Comparison of ENCODE assay signal across 9 cellular contexts in the genomic region with DNA sequence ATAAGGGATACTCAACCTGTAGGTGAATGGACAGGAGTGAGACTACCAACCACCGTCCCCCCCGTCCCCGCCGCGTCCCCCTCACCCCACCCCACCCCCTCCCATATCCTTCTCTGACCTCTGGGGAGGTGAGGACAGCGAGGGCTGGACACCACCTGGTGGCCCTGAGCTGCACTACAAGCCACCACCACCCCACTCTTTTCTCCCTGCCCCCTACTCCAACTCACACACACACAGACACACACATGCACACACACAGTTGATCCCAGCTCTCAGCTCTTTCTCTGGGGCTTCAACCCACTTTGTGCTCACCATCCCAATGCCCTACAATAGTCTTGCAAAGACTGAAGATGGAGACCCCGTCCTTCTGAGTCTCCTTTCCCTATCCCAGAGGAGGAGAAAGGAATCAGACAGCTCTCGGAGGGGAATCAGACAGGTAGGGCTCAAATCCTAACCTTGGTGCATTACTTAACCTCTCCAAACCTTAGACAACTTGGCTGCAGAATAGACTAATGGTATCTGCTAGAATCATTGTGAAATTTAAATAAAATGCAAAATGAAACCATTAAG.
DNase-seq lines count a peak whose midpoint lies in the region; ATAC-seq and TF ChIP-seq lines count a peak whose summit lies in the region.
"Had no signal": no experiment of that assay in that cellular context is flagged by ENCODE, and none has a peak within 500 bp of the region (broad histone marks: within the 10 kb centered on the region; RNA-seq: fewer than 3 reads in every experiment).

No MANE protein-coding gene starts in this region.

- intact Hi-C loops in IMR-90 (cut with micrococcal nuclease) (loop anchor here (1.0 kb wide), 1 partner anchor 102 kb away; no protein-coding TSS in a partner anchor), sciatic nerve (cut with DNase I) (no loop called here)

- no peak overlapping the region for H3K9ac ChIP-seq in IMR-90 (ENCODE audit: low read depth, low read length)
- H3K9ac ChIP-seq: BLaER1 had no signal

- no peak overlapping the region for H3K4me3 Mint-ChIP-seq in glutamatergic neuron (ENCODE audit: unreplicated experiment)

- no peak overlapping the region for H2BK5ac ChIP-seq in IMR-90 (ENCODE audit: low read depth, low read length, poor library complexity, severe bottlenecking)

- no peak overlapping the region for H4K91ac ChIP-seq in IMR-90 (ENCODE audit: insufficient read depth, low read depth, low read length)

- no peak overlapping the region for H2BK120ac ChIP-seq in IMR-90 (ENCODE audit: low read depth, low read length)

- H2AK9ac ChIP-seq in IMR-90 (replicated peaks; ENCODE audit: low read depth, low read length, poor library complexity): no peak overlapping the region

- H3K9me3 Mint-ChIP-seq in glutamatergic neuron (ENCODE audit: unreplicated experiment): peaks cover 2% of the 10 kb centered on the region

- peaks cover 24% of the 10 kb centered on the region for H3K27me3 ChIP-seq in IMR-90 (ENCODE audit: control insufficient read depth, insufficient read depth, low read length)
- H3K27me3 ChIP-seq: BLaER1 had no signal

- no peaks in the 10 kb centered on the region for H3K36me3 ChIP-seq in IMR-90 (ENCODE audit: control insufficient read depth, insufficient read depth, low read length)
- H3K36me3 ChIP-seq: BLaER1 had no signal

- H3K27ac Mint-ChIP-seq in glutamatergic neuron (ENCODE audit: unreplicated experiment): no peak overlapping the region

- no peak overlapping the region for H3K14ac ChIP-seq in IMR-90 (replicated peaks; ENCODE audit: low read depth, low read length)

- no peak overlapping the region for H3K23ac ChIP-seq in IMR-90 (ENCODE audit: low read depth, low read length)

- H3K56ac ChIP-seq in IMR-90 (ENCODE audit: extremely low read depth, insufficient read depth, low read length): no peak overlapping the region

- no peak overlapping the region for H2BK15ac ChIP-seq in IMR-90 (ENCODE audit: low read depth, low read length)

- TF ChIP-seq RAD21 in IMR-90 (IDR thresholded peaks at IDR 0.05; ENCODE audit: low read length): peak; percentile 58

- peak; percentile 50 for DNase-seq in NCI-H1092 treated with DMSO at 0.1 percent for 48 hours (lab: John Stamatoyannopoulos, UW)
- DNase-seq in NCI-H1092 (lab: John Stamatoyannopoulos, UW): no peak
- peak; percentile 11 for DNase-seq in IMR-90
- peak; percentile 73 for DNase-seq in glutamatergic neuron
- peak; percentile 54 for DNase-seq in sciatic nerve (ENCODE audit: low spot score)

- CTCF ChIA-PET in IMR-90 (lab: Yijun Ruan, JAX): interaction anchor here (0.7 to 1.8 kb wide), 2 partner anchors 27 to 95 kb away, joined by 4 to 8 read pairs; no protein-coding TSS in a partner anchor

- dilution Hi-C loops in IMR-90 (cut with HindIII; ENCODE audit: low sequenced_read_pairs, unreplicated experiment): no loop called here

- H3K27ac ChIP-seq in IMR-90 (ENCODE audit: insufficient read depth, low read length): no peak overlapping the region
- H3K27ac ChIP-seq: BLaER1 had no signal

- no peak overlapping the region for H3K4me3 ChIP-seq in IMR-90 (ENCODE audit: insufficient read depth, low read depth, low read length)
- no peak overlapping the region for H3K4me3 ChIP-seq in WI38 (ENCODE audit: low read depth, low read length)
- H3K4me3 ChIP-seq: BLaER1 had no signal

- TF ChIP-seq POLR2A in IMR-90 (IDR thresholded peaks at IDR 0.05; ENCODE audit: low read depth, low read length): no peak

- H4K20me1 ChIP-seq in IMR-90 (ENCODE audit: insufficient read depth, low read length): no peaks in the 10 kb centered on the region
- H4K20me1 ChIP-seq: BLaER1 had no signal

- peak overlapping the region; percentile 41 for H2AFZ ChIP-seq in IMR-90 (replicated peaks; ENCODE audit: low read length, poor library complexity)

- peaks cover 14% of the 10 kb centered on the region for H3K4me1 Mint-ChIP-seq in glutamatergic neuron (ENCODE audit: low read depth, unreplicated experiment)

- no peak overlapping the region for H2BK20ac ChIP-seq in IMR-90 (ENCODE audit: low read depth, low read length)

- TF ChIP-seq CTCF in IMR-90 (conservative IDR thresholded peaks at IDR 0.05; ENCODE audit: low read depth, low read length): peak; percentile 54
- TF ChIP-seq CTCF in WI38 (IDR thresholded peaks at IDR 0.05; ENCODE audit: low read depth, low read length): peak; percentile 46; the same call in 1 of the 2 replicates
- TF ChIP-seq CTCF in glutamatergic neuron (IDR thresholded peaks at IDR 0.05; ENCODE audit: partially characterized antibody, unreplicated experiment): peak; percentile 52

- H3K9me3 ChIP-seq in IMR-90 (ENCODE audit: control insufficient read depth, insufficient read depth, low read length): no peaks in the 10 kb centered on the region
- H3K9me3 ChIP-seq: BLaER1 had no signal

- H3K4me1 ChIP-seq in IMR-90 (ENCODE audit: control insufficient read depth, insufficient read depth, low read length): 0 out of 2 replicates have a peak, but pooled peaks cover 1% of the 10 kb centered on the region

- no peak overlapping the region for H3K18ac ChIP-seq in IMR-90 (ENCODE audit: low read depth, low read length)

- H3K27me3 Mint-ChIP-seq in glutamatergic neuron (ENCODE audit: unreplicated experiment): peaks cover 6% of the 10 kb centered on the region

- H3K36me3 Mint-ChIP-seq in glutamatergic neuron (ENCODE audit: unreplicated experiment): no peaks in the 10 kb centered on the region

- H3K4ac ChIP-seq in IMR-90 (ENCODE audit: low read depth, low read length): no peak overlapping the region

- no peaks in the 10 kb centered on the region for H3K79me1 ChIP-seq in IMR-90 (ENCODE audit: low read depth in 1 of 2, low read length in 2 of 2)

- H4K8ac ChIP-seq in IMR-90 (ENCODE audit: low read depth in 2 of 2, low read length in 2 of 2): no peak overlapping the region

- in situ Hi-C loops in IMR-90 (cut with MboI; ENCODE audit: low sequenced_read_pairs): no loop called here

- POLR2A ChIA-PET in IMR-90 (lab: Charles Lee; ENCODE audit: unreplicated experiment): no interaction called here

- H4K5ac ChIP-seq in IMR-90 (ENCODE audit: low read depth, low read length): no peak overlapping the region

- no TSS peak for BruUV-seq in IMR-90 (replicated peaks; lab: Mats Ljungman, UMichigan)

- H2AK5ac ChIP-seq in IMR-90 (ENCODE audit: low read depth, low read length): no peak overlapping the region

- 0% methylated on average over 1 of the region's 8 CpGs; no CpG with 5 or more reads in 1 of the 2 experiments for WGBS in IMR-90 (ENCODE audit: extremely low coverage in 2 of 2, insufficient read length in 1 of 2), 2 experiments

- H3K4me2 ChIP-seq in IMR-90 (ENCODE audit: low read depth, low read length): no peak overlapping the region
- H3K4me2 ChIP-seq: BLaER1 had no signal

- ATAC-seq in IMR-90 (ENCODE audit: low read depth) (peak; percentile 88), sciatic nerve (peak; percentile 68), HG02763 (IDR thresholded peaks at IDR 0.05; ENCODE audit: unreplicated experiment) (no peak), GM18870 (IDR thresholded peaks at IDR 0.05; ENCODE audit: unreplicated experiment) (no peak)

- peaks cover 4% of the 10 kb centered on the region; the same call in 1 of the 2 replicates for H3K9me1 ChIP-seq in IMR-90 (ENCODE audit: insufficient read depth, low read length)

TF ChIP-seq in IMR-90, 13 proteins besides CTCF, POLR2A, EP300 and RAD21:
- TF ChIP-seq RFX5 (IDR thresholded peaks at IDR 0.05; ENCODE audit: low read depth, low read length) (no peak), MAFK (IDR thresholded peaks at IDR 0.05; ENCODE audit: low read depth, low read length) (no peak), RCOR1 (IDR thresholded peaks at IDR 0.05; ENCODE audit: insufficient replicate concordance, low read length) (no peak), FOS (IDR thresholded peaks at IDR 0.05; ENCODE audit: low read depth, low read length) (no peak), SMC3 (IDR thresholded peaks at IDR 0.05; ENCODE audit: low read depth, low read length) (peak; percentile 57), BHLHE40 (IDR thresholded peaks at IDR 0.05; ENCODE audit: low read depth, low read length) (no peak), MAZ (IDR thresholded peaks at IDR 0.05; ENCODE audit: borderline replicate concordance, low read depth, low read length) (no peak)
- TF ChIP-seq, protein P1, sequence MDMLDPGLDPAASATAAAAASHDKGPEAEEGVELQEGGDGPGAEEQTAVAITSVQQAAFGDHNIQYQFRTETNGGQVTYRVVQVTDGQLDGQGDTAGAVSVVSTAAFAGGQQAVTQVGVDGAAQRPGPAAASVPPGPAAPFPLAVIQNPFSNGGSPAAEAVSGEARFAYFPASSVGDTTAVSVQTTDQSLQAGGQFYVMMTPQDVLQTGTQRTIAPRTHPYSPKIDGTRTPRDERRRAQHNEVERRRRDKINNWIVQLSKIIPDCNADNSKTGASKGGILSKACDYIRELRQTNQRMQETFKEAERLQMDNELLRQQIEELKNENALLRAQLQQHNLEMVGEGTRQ (IDR thresholded peaks at IDR 0.05; ENCODE audit: low read depth, low read length): no peak
- TF ChIP-seq, protein P2, sequence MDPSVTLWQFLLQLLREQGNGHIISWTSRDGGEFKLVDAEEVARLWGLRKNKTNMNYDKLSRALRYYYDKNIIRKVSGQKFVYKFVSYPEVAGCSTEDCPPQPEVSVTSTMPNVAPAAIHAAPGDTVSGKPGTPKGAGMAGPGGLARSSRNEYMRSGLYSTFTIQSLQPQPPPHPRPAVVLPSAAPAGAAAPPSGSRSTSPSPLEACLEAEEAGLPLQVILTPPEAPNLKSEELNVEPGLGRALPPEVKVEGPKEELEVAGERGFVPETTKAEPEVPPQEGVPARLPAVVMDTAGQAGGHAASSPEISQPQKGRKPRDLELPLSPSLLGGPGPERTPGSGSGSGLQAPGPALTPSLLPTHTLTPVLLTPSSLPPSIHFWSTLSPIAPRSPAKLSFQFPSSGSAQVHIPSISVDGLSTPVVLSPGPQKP (IDR thresholded peaks at IDR 0.05; ENCODE audit: borderline replicate concordance, low read depth, low read length): no peak

Comparison
In these comparisons a context has a peak if more than half of its experiments do, and no peak if none do; other contexts are left out.
1. ATAC-seq: peak in IMR-90 (single experiment) and sciatic nerve (single experiment); none in HG02763 (single experiment) and GM18870 (single experiment).
2. Peak in every context shown above with its lines, with median percentiles within 50 percentile points of each other: CTCF ChIP-seq.